23 cellular contexts compared by ENCODE assay signal in the genomic region with DNA sequence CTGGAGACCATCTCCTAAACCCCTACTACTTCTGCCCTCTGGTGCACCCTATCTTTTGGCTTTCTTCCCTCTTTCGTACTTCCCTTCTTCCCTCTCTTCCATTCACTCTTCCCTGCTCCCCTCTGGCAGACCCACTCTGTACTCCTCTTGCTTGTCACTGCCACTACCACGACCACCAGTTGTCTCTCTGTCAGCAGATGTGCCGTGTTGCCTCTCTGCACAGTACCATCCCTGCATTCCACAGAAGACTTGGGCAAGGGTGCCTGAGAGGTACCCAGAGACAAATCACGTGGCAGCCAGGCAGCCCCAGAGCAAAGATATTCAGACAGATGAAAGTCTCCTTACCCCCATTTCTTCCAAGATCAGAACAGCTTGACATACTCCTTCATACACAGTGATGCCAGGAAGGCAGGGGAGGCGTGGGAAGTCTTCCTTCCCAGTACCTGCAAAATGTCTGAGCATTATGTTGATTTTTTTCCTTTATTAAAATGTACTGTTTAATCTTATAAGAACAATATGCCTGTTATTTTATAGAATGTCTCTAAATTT. TPM values are rescaled to one million over a fixed set of nuclear protein-coding genes. Genes with fewer than 3 reads are reported as not detected.
DNase-seq lines count a peak whose midpoint lies in the region; ATAC-seq and TF ChIP-seq lines count a peak whose summit lies in the region.
"Had no signal": no experiment of that assay in that cellular context is flagged by ENCODE, and none has a peak within 500 bp of the region (broad histone marks: within the 10 kb centered on the region; RNA-seq: fewer than 3 reads in every experiment).

No MANE protein-coding gene starts in this region.

- H3K4me1 ChIP-seq in BE2C, result 0 out of 2 replicates have a peak, but pooled peaks cover 2% of the 10 kb centered on the region
- H3K4me1 ChIP-seq: HAP-1 had no signal

- H3K9me3 Mint-ChIP-seq in activated naive CD8-positive, alpha-beta T cell treated with anti-CD3 and anti-CD28 coated beads, Interleukin-2, amount 10 ng/mL, durations not matched to agents 7 days and 5 days, result no peaks in the 10 kb centered on the region
- no peaks in the 10 kb centered on the region for H3K9me3 Mint-ChIP-seq in activated naive CD8-positive, alpha-beta T cell treated with anti-CD3 and anti-CD28 coated beads, Interleukin-2, amount 50 U/mL, for 24 hours
- peaks cover 0 to 4% (median 0%) of the 10 kb centered on the region in 5 experiments for H3K9me3 Mint-ChIP-seq in brain
- H3K9me3 Mint-ChIP-seq in nephron progenitor cell, result no peaks in the 10 kb centered on the region
- no peaks in the 10 kb centered on the region for H3K9me3 Mint-ChIP-seq in stimulated activated effector memory CD8-positive, alpha-beta T cell treated with anti-CD3 and anti-CD28 coated beads, Interleukin-12 subunit alpha, Interleukin-12 subunit beta, amount 100 ng/mL, for 72 hours
- H3K9me3 Mint-ChIP-seq: CD8-positive, alpha-beta memory T cell; GM23338 had no signal

- H3K4me1 Mint-ChIP-seq in activated naive CD8-positive, alpha-beta T cell treated with anti-CD3 and anti-CD28 coated beads, Interleukin-2, amount 10 ng/mL, durations not matched to agents 7 days and 5 days, result peaks cover 6% of the 10 kb centered on the region
- H3K4me1 Mint-ChIP-seq in activated naive CD8-positive, alpha-beta T cell treated with anti-CD3 and anti-CD28 coated beads, Interleukin-2, amount 50 U/mL, for 24 hours, result peaks cover 7% of the 10 kb centered on the region
- peaks cover 70% of the 10 kb centered on the region for H3K4me1 Mint-ChIP-seq in brain
- peaks cover 25% of the 10 kb centered on the region for H3K4me1 Mint-ChIP-seq in nephron progenitor cell
- H3K4me1 Mint-ChIP-seq in stimulated activated effector memory CD8-positive, alpha-beta T cell treated with anti-CD3 and anti-CD28 coated beads, Interleukin-12 subunit alpha, Interleukin-12 subunit beta, amount 100 ng/mL, for 72 hours, result peaks cover 6% of the 10 kb centered on the region
- H3K4me1 Mint-ChIP-seq: CD8-positive, alpha-beta memory T cell had no signal

- peaks cover 4% of the 10 kb centered on the region for H3K27me3 Mint-ChIP-seq in activated naive CD8-positive, alpha-beta T cell treated with anti-CD3 and anti-CD28 coated beads, Interleukin-2, amount 10 ng/mL, durations not matched to agents 7 days and 5 days
- peaks cover 2% of the 10 kb centered on the region for H3K27me3 Mint-ChIP-seq in activated naive CD8-positive, alpha-beta T cell treated with anti-CD3 and anti-CD28 coated beads, Interleukin-2, amount 50 U/mL, for 24 hours
- no peaks in the 10 kb centered on the region for H3K27me3 Mint-ChIP-seq in brain
- no peaks in the 10 kb centered on the region for H3K27me3 Mint-ChIP-seq in nephron progenitor cell (ENCODE audit: low read depth, poor library complexity)

- peaks cover 3% of the 10 kb centered on the region for H3K36me3 ChIP-seq in BE2C
- H3K36me3 ChIP-seq: HAP-1 had no signal

- no peak for ATAC-seq in activated naive CD8-positive, alpha-beta T cell treated with anti-CD3 and anti-CD28 coated beads, Interleukin-2, amount 10 ng/mL, durations not matched to agents 7 days and 5 days (ENCODE audit: low read depth)
- no peak for ATAC-seq in activated naive CD8-positive, alpha-beta T cell treated with anti-CD3 and anti-CD28 coated beads, Interleukin-2, amount 50 U/mL, for 24 hours
- peak; percentile 19 for ATAC-seq in stimulated activated effector memory CD8-positive, alpha-beta T cell treated with anti-CD3 and anti-CD28 coated beads, Interleukin-12 subunit alpha, Interleukin-12 subunit beta, amount 100 ng/mL, for 72 hours
- ATAC-seq: GM23338, HepG2 had no signal

- H3K27me3 ChIP-seq in BE2C, result no peaks in the 10 kb centered on the region
- H3K27me3 ChIP-seq: BLaER1 treated with 17β-estradiol and CSF1 and Interleukin-3, amounts not matched to agents 10 nM and 100 nM had no signal

- TF ChIP-seq CTCF in brain (conservative IDR thresholded peaks at IDR 0.05) (no peak), nephron progenitor cell (IDR thresholded peaks at IDR 0.05) (no peak), BE2C (IDR thresholded peaks at IDR 0.05; ENCODE audit: low read depth, low read length) (no peak)

- H3K4me3 ChIP-seq in BE2C (ENCODE audit: low read depth, low read length), result no peak overlapping the region
- H3K4me3 ChIP-seq: BLaER1 treated with 17β-estradiol and CSF1 and Interleukin-3, amounts not matched to agents 10 nM and 100 nM; GM23338; HAP-1 had no signal

- H3K9me3 ChIP-seq in BE2C, result no peaks in the 10 kb centered on the region
- H3K9me3 ChIP-seq: BLaER1 treated with 17β-estradiol and CSF1 and Interleukin-3, amounts not matched to agents 10 nM and 100 nM; HAP-1 had no signal

- H3K4me3 Mint-ChIP-seq in activated naive CD8-positive, alpha-beta T cell treated with anti-CD3 and anti-CD28 coated beads, Interleukin-2, amount 10 ng/mL, durations not matched to agents 7 days and 5 days, result peak overlapping the region; percentile 6
- H3K4me3 Mint-ChIP-seq in activated naive CD8-positive, alpha-beta T cell treated with anti-CD3 and anti-CD28 coated beads, Interleukin-2, amount 50 U/mL, for 24 hours, result no peak overlapping the region
- H3K4me3 Mint-ChIP-seq in brain (peak overlapping the region in 1 of 5 experiments; percentile 2), nephron progenitor cell (no peak overlapping the region)
- H3K4me3 Mint-ChIP-seq in stimulated activated effector memory CD8-positive, alpha-beta T cell treated with anti-CD3 and anti-CD28 coated beads, Interleukin-12 subunit alpha, Interleukin-12 subunit beta, amount 100 ng/mL, for 72 hours, result no peak overlapping the region
- H3K4me3 Mint-ChIP-seq: CD8-positive, alpha-beta memory T cell; GM23338 had no signal

- no peaks in the 10 kb centered on the region for H3K36me3 Mint-ChIP-seq in activated naive CD8-positive, alpha-beta T cell treated with anti-CD3 and anti-CD28 coated beads, Interleukin-2, amount 10 ng/mL, durations not matched to agents 7 days and 5 days
- H3K36me3 Mint-ChIP-seq in activated naive CD8-positive, alpha-beta T cell treated with anti-CD3 and anti-CD28 coated beads, Interleukin-2, amount 50 U/mL, for 24 hours (ENCODE audit: low read depth), result peaks cover 3% of the 10 kb centered on the region
- peaks cover 48% of the 10 kb centered on the region for H3K36me3 Mint-ChIP-seq in brain
- peaks cover 45% of the 10 kb centered on the region for H3K36me3 Mint-ChIP-seq in nephron progenitor cell (ENCODE audit: low read depth)
- no peaks in the 10 kb centered on the region for H3K36me3 Mint-ChIP-seq in stimulated activated effector memory CD8-positive, alpha-beta T cell treated with anti-CD3 and anti-CD28 coated beads, Interleukin-12 subunit alpha, Interleukin-12 subunit beta, amount 100 ng/mL, for 72 hours

- no peak overlapping the region for H3K27ac Mint-ChIP-seq in activated naive CD8-positive, alpha-beta T cell treated with anti-CD3 and anti-CD28 coated beads, Interleukin-2, amount 10 ng/mL, durations not matched to agents 7 days and 5 days
- H3K27ac Mint-ChIP-seq in activated naive CD8-positive, alpha-beta T cell treated with anti-CD3 and anti-CD28 coated beads, Interleukin-2, amount 50 U/mL, for 24 hours, result no peak overlapping the region
- H3K27ac Mint-ChIP-seq in brain (peak overlapping the region in 3 of 5 experiments; percentile 0 to 66 (median 35)), nephron progenitor cell (peak overlapping the region; percentile 3)
- no peak overlapping the region for H3K27ac Mint-ChIP-seq in stimulated activated effector memory CD8-positive, alpha-beta T cell treated with anti-CD3 and anti-CD28 coated beads, Interleukin-12 subunit alpha, Interleukin-12 subunit beta, amount 100 ng/mL, for 72 hours
- H3K27ac Mint-ChIP-seq: CD8-positive, alpha-beta memory T cell; GM23338 had no signal

- DNase-seq in activated naive CD8-positive, alpha-beta T cell treated with anti-CD3 and anti-CD28 coated beads, Interleukin-2, amount 10 ng/mL, durations not matched to agents 7 days and 5 days, result no peak
- DNase-seq in activated naive CD8-positive, alpha-beta T cell treated with anti-CD3 and anti-CD28 coated beads, Interleukin-2, amount 50 U/mL, for 24 hours, result no peak
- DNase-seq in nephron progenitor cell, result no peak
- DNase-seq in stimulated activated effector memory CD8-positive, alpha-beta T cell treated with anti-CD3 and anti-CD28 coated beads, Interleukin-12 subunit alpha, Interleukin-12 subunit beta, amount 100 ng/mL, for 72 hours (ENCODE audit: low spot score in 2 of 2), result no peak
- no peak for DNase-seq in BE2C
- no peak for DNase-seq in activated CD4-positive, alpha-beta T cell treated with anti-CD3 and anti-CD28 coated beads, Interleukin-2, amount 50 U/mL, for 48 hours
- no peak for DNase-seq in activated CD4-positive, alpha-beta T cell treated with anti-CD3 and anti-CD28 coated beads for 48 hours
- DNase-seq: ACHN; Calu3; CD8-positive, alpha-beta memory T cell; DMS153; KG1; NCI-H1092 treated with DMSO at 0.1 percent for 48 hours; NCI-H146; NCI-H2029; NCI-H345; NCI-H524 treated with DMSO at 0.1 percent for 48 hours; SHP77 treated with DMSO at 0.1 percent for 48 hours had no signal

- POLR2A ChIA-PET in activated naive CD8-positive, alpha-beta T cell treated with anti-CD3 and anti-CD28 coated beads, Interleukin-2, amount 10 ng/mL, durations not matched to agents 7 days and 5 days (lab: Charles Lee), result no interaction called here

RNA-seq across cellular contexts. Expression of gene CAMSAP2, which starts 15.0 kb away (rescaled TPM):
- 1 to 10 TPM in 1 of 2 experiments, under 1 TPM in 1; 0.83 to 1.2 TPM for total RNA-seq in activated naive CD8-positive, alpha-beta T cell treated with anti-CD3 and anti-CD28 coated beads, Interleukin-2, amount 10 ng/mL, durations not matched to agents 7 days and 5 days
- polyA plus RNA-seq in brain (ENCODE audit: insufficient read depth, low read depth, low replicate concordance), result 10.7 TPM
- polyA plus RNA-seq in BE2C (2012; ENCODE audit: insufficient read depth, insufficient read length, low read depth), result 27.5 TPM

Comparison
In these comparisons a context has a peak if more than half of its experiments do, and no peak if none do; other contexts are left out.
1. H3K27ac Mint-ChIP-seq: peak in brain (3 of 5) and nephron progenitor cell (single experiment); none in activated naive CD8-positive, alpha-beta T cell treated with anti-CD3 and anti-CD28 coated beads, Interleukin-2, amount 10 ng/mL, durations not matched to agents 7 days and 5 days (single experiment), activated naive CD8-positive, alpha-beta T cell treated with anti-CD3 and anti-CD28 coated beads, Interleukin-2, amount 50 U/mL, for 24 hours (single experiment) and stimulated activated effector memory CD8-positive, alpha-beta T cell treated with anti-CD3 and anti-CD28 coated beads, Interleukin-12 subunit alpha, Interleukin-12 subunit beta, amount 100 ng/mL, for 72 hours (single experiment).